ENCODE assay signal across 1 cellular context in genomic region chr7:55415173-55415778, GRCh38.
TF ChIP-seq lines count a peak whose summit lies in the region.

No MANE protein-coding gene starts in this region.

TF ChIP-seq in IMR-90, 13 proteins besides CTCF, POLR2A, EP300 and RAD21:
- TF ChIP-seq SMC3 (IDR thresholded peaks at IDR 0.05; ENCODE audit: low read depth, low read length) (peak; percentile 86), USF2 (IDR thresholded peaks at IDR 0.05; ENCODE audit: low read depth, low read length) (no peak), RCOR1 (IDR thresholded peaks at IDR 0.05; ENCODE audit: insufficient replicate concordance, low read length) (no peak), MAFK (IDR thresholded peaks at IDR 0.05; ENCODE audit: low read depth, low read length) (no peak)
